32 cellular contexts compared by ENCODE assay signal in the genomic region with DNA sequence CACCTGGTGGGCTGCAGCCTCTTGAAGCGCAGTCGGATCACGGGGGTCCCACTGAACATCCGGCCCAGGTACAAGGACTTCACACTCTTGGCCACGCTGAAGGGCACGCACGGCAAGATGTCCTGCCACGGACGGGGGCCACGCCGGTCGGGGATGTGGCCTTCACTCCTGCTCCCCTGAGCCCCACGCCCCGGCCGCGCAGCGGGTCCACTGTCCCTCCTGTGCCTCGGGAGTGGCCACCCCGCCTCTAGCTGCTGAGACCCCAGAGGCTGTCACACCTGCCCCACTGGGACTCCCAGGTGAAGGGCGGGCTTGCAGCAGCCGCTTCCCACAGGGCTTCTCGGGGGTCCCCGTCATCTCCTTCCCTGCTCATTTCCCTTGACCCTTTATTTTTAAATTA.
"Had no signal": no experiment of that assay in that cellular context is flagged by ENCODE, and none has a peak within 500 bp of the region (broad histone marks: within the 10 kb centered on the region; RNA-seq: fewer than 3 reads in every experiment).

No MANE protein-coding gene starts in this region.

- H3K9me3 Mint-ChIP-seq: activated B cell treated with CpG ODN at 0.5 μM for 24 hours; activated CD4-positive, alpha-beta T cell treated with anti-CD3 and anti-CD28 coated beads, Interleukin-2, amount 10 ng/mL, durations not matched to agents 24 days and 14 days; activated naive CD4-positive, alpha-beta T cell treated with anti-CD3 and anti-CD28 coated beads, Interleukin-2, amount 50 U/mL, for 72 hours; activated naive CD8-positive, alpha-beta T cell treated with anti-CD3 and anti-CD28 coated beads, Interleukin-2, amount 50 U/mL, for 24 hours; activated T-cell treated with anti-CD3 and anti-CD28 coated beads, Interleukin-2, amount 50 U/mL, for 24 hours; activated T-helper 1 cell treated with anti-CD3 and anti-CD28 coated beads, Interleukin-12 subunit alpha, Interleukin-12 subunit beta, Interleukin-2, Interleukin-4 antibody, amounts not matched to agents 30 ng/mL and 10 ng/mL and 1 ng/mL, durations not matched to agents 14 hours and 24 hours and 36 hours; central memory CD8-positive, alpha-beta T cell; T-cell had no signal

- H3K27ac ChIP-seq: ascending aorta, body of pancreas, Peyer's patch, SK-N-MC had no signal

- H3K27me3 Mint-ChIP-seq: activated B cell treated with CpG ODN at 0.5 μM for 24 hours; activated CD4-positive, alpha-beta T cell treated with anti-CD3 and anti-CD28 coated beads, Interleukin-2, amount 10 ng/mL, durations not matched to agents 24 days and 14 days; activated CD8-positive, alpha-beta memory T cell treated with anti-CD3 and anti-CD28 coated beads, Interleukin-2, amount 10 ng/mL, durations not matched to agents 7 days and 5 days; activated naive CD8-positive, alpha-beta T cell treated with anti-CD3 and anti-CD28 coated beads, Interleukin-2, amount 50 U/mL, for 24 hours; activated T-cell treated with anti-CD3 and anti-CD28 coated beads, Interleukin-2, amount 50 U/mL, for 24 hours; central memory CD8-positive, alpha-beta T cell; T-cell had no signal

- DNase-seq: activated B cell treated with CpG ODN at 0.5 μM for 24 hours; activated CD4-positive, alpha-beta T cell treated with anti-CD3 and anti-CD28 coated beads for 1 hour; activated CD4-positive, alpha-beta T cell treated with anti-CD3 and anti-CD28 coated beads, Interleukin-2, amount 10 ng/mL, durations not matched to agents 24 days and 14 days; activated CD4-positive, alpha-beta T cell treated with anti-CD3 and anti-CD28 coated beads, Interleukin-2, amount 50 U/mL, for 48 hours; activated CD8-positive, alpha-beta memory T cell treated with anti-CD3 and anti-CD28 coated beads, Interleukin-2, amount 10 ng/mL, durations not matched to agents 7 days and 5 days; activated effector memory CD4-positive, alpha-beta T cell treated with anti-CD3 and anti-CD28 coated beads, Interleukin-2, amount 50 U/mL, for 16 hours; activated naive CD4-positive, alpha-beta T cell treated with Interleukin-2 at 50 U/mL for 16 hours; activated naive CD8-positive, alpha-beta T cell treated with anti-CD3 and anti-CD28 coated beads, Interleukin-2, amount 50 U/mL, for 24 hours; activated T-cell treated with anti-CD3 and anti-CD28 coated beads, Interleukin-2, amount 50 U/mL, for 24 hours; amniotic stem cell; body of pancreas; KG1; NCI-H1105; NCI-H1436; NCI-H187; NCI-H2081; NCI-H510A treated with DMSO at 0.1 percent for 48 hours; NCI-H69; NK-92 treated with Interleukin-12 subunit alpha and Interleukin-12 subunit beta, amount 100 ng/mL, for 24 hours; OCI-M1; T-cell; T-helper 2 cell; T1000 had no signal

- H3K4me3 Mint-ChIP-seq: activated B cell treated with CpG ODN at 0.5 μM for 24 hours; activated CD4-positive, alpha-beta T cell treated with anti-CD3 and anti-CD28 coated beads, Interleukin-2, amount 10 ng/mL, durations not matched to agents 24 days and 14 days; activated CD8-positive, alpha-beta memory T cell treated with anti-CD3 and anti-CD28 coated beads, Interleukin-2, amount 10 ng/mL, durations not matched to agents 7 days and 5 days; activated naive CD8-positive, alpha-beta T cell treated with anti-CD3 and anti-CD28 coated beads, Interleukin-2, amount 50 U/mL, for 24 hours; activated T-cell treated with anti-CD3 and anti-CD28 coated beads, Interleukin-2, amount 50 U/mL, for 24 hours; activated T-helper 1 cell treated with anti-CD3 and anti-CD28 coated beads, Interleukin-12 subunit alpha, Interleukin-12 subunit beta, Interleukin-2, Interleukin-4 antibody, amounts not matched to agents 30 ng/mL and 10 ng/mL and 1 ng/mL, durations not matched to agents 14 hours and 24 hours and 36 hours; central memory CD8-positive, alpha-beta T cell; T-cell had no signal

- H3K36me3 Mint-ChIP-seq: activated CD8-positive, alpha-beta memory T cell treated with anti-CD3 and anti-CD28 coated beads, Interleukin-2, amount 10 ng/mL, durations not matched to agents 7 days and 5 days had no signal

- H3K4me3 ChIP-seq: ascending aorta, body of pancreas, MG63, Peyer's patch, SK-N-MC had no signal

- FAIRE-seq: bronchial epithelial cell, TTC549 had no signal

- H3K27ac Mint-ChIP-seq: activated B cell treated with CpG ODN at 0.5 μM for 24 hours; activated CD4-positive, alpha-beta T cell treated with anti-CD3 and anti-CD28 coated beads, Interleukin-2, amount 10 ng/mL, durations not matched to agents 24 days and 14 days; activated CD8-positive, alpha-beta memory T cell treated with anti-CD3 and anti-CD28 coated beads, Interleukin-2, amount 10 ng/mL, durations not matched to agents 7 days and 5 days; activated naive CD4-positive, alpha-beta T cell treated with anti-CD3 and anti-CD28 coated beads, Interleukin-2, amount 50 U/mL, for 72 hours; activated naive CD8-positive, alpha-beta T cell treated with anti-CD3 and anti-CD28 coated beads, Interleukin-2, amount 50 U/mL, for 24 hours; activated T-cell treated with anti-CD3 and anti-CD28 coated beads, Interleukin-2, amount 50 U/mL, for 24 hours; activated T-helper 1 cell treated with anti-CD3 and anti-CD28 coated beads, Interleukin-12 subunit alpha, Interleukin-12 subunit beta, Interleukin-2, Interleukin-4 antibody, amounts not matched to agents 30 ng/mL and 10 ng/mL and 1 ng/mL, durations not matched to agents 14 hours and 24 hours and 36 hours; T-cell had no signal

- ATAC-seq: activated CD8-positive, alpha-beta memory T cell treated with anti-CD3 and anti-CD28 coated beads, Interleukin-2, amount 10 ng/mL, durations not matched to agents 7 days and 5 days; activated naive CD4-positive, alpha-beta T cell treated with anti-CD3 and anti-CD28 coated beads, Interleukin-2, amount 50 U/mL, for 72 hours; activated naive CD8-positive, alpha-beta T cell treated with anti-CD3 and anti-CD28 coated beads, Interleukin-2, amount 50 U/mL, for 24 hours; body of pancreas; T-cell had no signal

- H3K27me3 ChIP-seq: ascending aorta, body of pancreas, MG63, Peyer's patch had no signal

- H3K9me3 ChIP-seq: ascending aorta, body of pancreas, MG63, Peyer's patch had no signal
